In genomic region chr12:102486153-102486552, GRCh38 we compare ENCODE assay signal across 32 cellular contexts. TPM values are rescaled to one million over a fixed set of nuclear protein-coding genes. Genes with fewer than 3 reads are reported as not detected.
"Had no signal": no experiment of that assay in that cellular context is flagged by ENCODE, and none has a peak within 500 bp of the region (broad histone marks: within the 10 kb centered on the region; RNA-seq: fewer than 3 reads in every experiment).

No MANE protein-coding gene starts in this region.

- H3K27me3 ChIP-seq: SJCRH30 had no signal

- H3K9me3 Mint-ChIP-seq: activated CD4-positive, alpha-beta memory T cell treated with anti-CD3 and anti-CD28 coated beads, Interleukin-2, amount 10 ng/mL, durations not matched to agents 7 days and 5 days; activated naive CD4-positive, alpha-beta T cell treated with anti-CD3 and anti-CD28 coated beads, Interleukin-2, amount 50 U/mL, for 24 hours had no signal

- H3K9me3 ChIP-seq: SJCRH30, SK-N-SH had no signal

- H3K4me3 ChIP-seq: SJCRH30 had no signal

- H3K27ac ChIP-seq: SJCRH30 had no signal

- H3K36me3 Mint-ChIP-seq: activated naive CD4-positive, alpha-beta T cell treated with anti-CD3 and anti-CD28 coated beads, Interleukin-2, amount 50 U/mL, for 24 hours; brain had no signal

- ATAC-seq: activated CD4-positive, CD25-positive, alpha-beta regulatory T cell treated with anti-CD3 and anti-CD28 coated beads, Interleukin-2, amount 50 U/mL, for 24 hours; activated CD8-positive, alpha-beta memory T cell treated with anti-CD3 and anti-CD28 coated beads, Interleukin-2, amount 10 ng/mL, durations not matched to agents 7 days and 5 days; activated T-helper 17 cell treated with anti-CD3 and anti-CD28 coated beads, Interleukin-2, amount 50 U/mL, for 72 hours; Panc1 had no signal

- DNase-seq: activated CD4-positive, alpha-beta memory T cell treated with anti-CD3 and anti-CD28 coated beads, Interleukin-2, amount 10 ng/mL, durations not matched to agents 7 days and 5 days; activated CD4-positive, alpha-beta T cell treated with anti-CD3 and anti-CD28 coated beads for 4 hours; activated CD8-positive, alpha-beta memory T cell treated with anti-CD3 and anti-CD28 coated beads for 24 hours; activated CD8-positive, alpha-beta memory T cell treated with anti-CD3 and anti-CD28 coated beads, Interleukin-2, amount 10 ng/mL, durations not matched to agents 7 days and 5 days; activated CD8-positive, alpha-beta memory T cell treated with anti-CD3 and anti-CD28 coated beads, Interleukin-2, amount 50 U/mL, for 48 hours; activated gamma-delta T cell; activated naive CD4-positive, alpha-beta T cell treated with Interleukin-2 at 50 U/mL for 16 hours; activated T-cell treated with anti-CD3 and anti-CD28 coated beads, Interleukin-2, amount 50 U/mL, for 48 hours; anterior cingulate cortex; central memory CD4-positive, alpha-beta T cell; NCI-H1105; NCI-H1436; NCI-H1694; NCI-H2081 treated with DMSO at 0.1 percent for 48 hours; NCI-H226; NCI-H446 treated with DMSO at 0.1 percent for 48 hours; NCI-H524; NCI-H69; SHP77; SJCRH30; SK-N-SH had no signal

- H3K36me3 ChIP-seq: SJCRH30 had no signal

- H3K4me3 Mint-ChIP-seq: activated CD4-positive, alpha-beta memory T cell treated with anti-CD3 and anti-CD28 coated beads, Interleukin-2, amount 10 ng/mL, durations not matched to agents 7 days and 5 days; activated CD8-positive, alpha-beta memory T cell treated with anti-CD3 and anti-CD28 coated beads, Interleukin-2, amount 10 ng/mL, durations not matched to agents 7 days and 5 days; activated naive CD4-positive, alpha-beta T cell treated with anti-CD3 and anti-CD28 coated beads, Interleukin-2, amount 50 U/mL, for 24 hours; activated T-helper 17 cell treated with anti-CD3 and anti-CD28 coated beads, Interleukin-2, amount 50 U/mL, for 72 hours; brain; T-helper 1 cell treated with Interleukin-12 subunit alpha and Interleukin-12 subunit beta and Interleukin-4 antibody, amounts not matched to agents 30 μg/mL and 1 μg/mL, for 36 hours; T-helper 2 cell treated with Interferon-gamma antibody and Interleukin-4, amounts not matched to agents 5 μg/mL and 100 μg/mL, for 36 hours had no signal

- H3K27ac Mint-ChIP-seq: activated CD4-positive, alpha-beta memory T cell treated with anti-CD3 and anti-CD28 coated beads, Interleukin-2, amount 10 ng/mL, durations not matched to agents 7 days and 5 days; activated CD8-positive, alpha-beta memory T cell treated with anti-CD3 and anti-CD28 coated beads, Interleukin-2, amount 10 ng/mL, durations not matched to agents 7 days and 5 days; activated naive CD4-positive, alpha-beta T cell treated with anti-CD3 and anti-CD28 coated beads, Interleukin-2, amount 50 U/mL, for 24 hours; activated T-helper 17 cell treated with anti-CD3 and anti-CD28 coated beads, Interleukin-2, amount 50 U/mL, for 72 hours; brain; T-helper 1 cell treated with Interleukin-12 subunit alpha and Interleukin-12 subunit beta and Interleukin-4 antibody, amounts not matched to agents 30 μg/mL and 1 μg/mL, for 36 hours; T-helper 2 cell treated with Interferon-gamma antibody and Interleukin-4, amounts not matched to agents 5 μg/mL and 100 μg/mL, for 36 hours had no signal

- H3K4me2 ChIP-seq: SK-N-SH had no signal

- FAIRE-seq: bronchial epithelial cell, TTC549 had no signal

- H3K9ac ChIP-seq: SK-N-SH had no signal

RNA-seq across cellular contexts. Expression of gene IGF1, which starts 5.8 kb away (rescaled TPM):
- total RNA-seq: M059J, RPMI7951 had no signal
